ENCODE assay signal across 27 cellular contexts in genomic region chr9:105854056-105854782, GRCh38.
"Had no signal": no experiment of that assay in that cellular context is flagged by ENCODE, and none has a peak within 500 bp of the region (broad histone marks: within the 10 kb centered on the region; RNA-seq: fewer than 3 reads in every experiment).

No MANE protein-coding gene starts in this region.

- ATAC-seq: activated CD8-positive, alpha-beta T cell treated with anti-CD3 and anti-CD28 coated beads for 36 hours; activated T-cell treated with anti-CD3 and anti-CD28 coated beads, Interleukin-2, amount 50 U/mL, for 72 hours; activated T-helper 17 cell treated with anti-CD3 and anti-CD28 coated beads, Interleukin-2, amount 50 U/mL, for 72 hours; T-cell; T-helper 17 cell had no signal

- H3K36me3 Mint-ChIP-seq: T-cell had no signal

- H3K27me3 Mint-ChIP-seq: activated CD8-positive, alpha-beta T cell treated with anti-CD3 and anti-CD28 coated beads for 36 hours; activated naive CD8-positive, alpha-beta T cell treated with anti-CD3 and anti-CD28 coated beads for 36 hours; activated T-helper 17 cell treated with anti-CD3 and anti-CD28 coated beads, Interleukin-2, amount 50 U/mL, for 72 hours; T-cell; T-helper 17 cell had no signal

- DNase-seq: activated CD4-positive, alpha-beta T cell treated with anti-CD3 and anti-CD28 coated beads for 1 hour; activated CD4-positive, alpha-beta T cell treated with anti-CD3 and anti-CD28 coated beads for 48 hours; activated CD4-positive, CD25-positive, alpha-beta regulatory T cell; activated CD8-positive, alpha-beta T cell treated with anti-CD3 and anti-CD28 coated beads for 36 hours; activated effector memory CD4-positive, alpha-beta T cell treated with anti-CD3 and anti-CD28 coated beads, Interleukin-2, amount 50 U/mL, for 16 hours; activated naive CD4-positive, alpha-beta T cell; activated naive CD4-positive, alpha-beta T cell treated with anti-CD3 and anti-CD28 coated beads, Interleukin-2, amount 50 U/mL, for 16 hours; activated naive CD8-positive, alpha-beta T cell treated with anti-CD3 and anti-CD28 coated beads for 36 hours; activated T-cell treated with anti-CD3 and anti-CD28 coated beads, Interleukin-2, amount 50 U/mL, for 1 hour; activated T-cell treated with anti-CD3 and anti-CD28 coated beads, Interleukin-2, amount 50 U/mL, for 72 hours; amygdala; MM.1S; MV-4-11; NCI-H1092; NCI-H1436 treated with DMSO at 0.1 percent for 48 hours; NCI-H1694 treated with DMSO at 0.1 percent for 48 hours; NCI-H2029; NCI-H510A; NCI-H526; NCI-H748 treated with DMSO at 0.1 percent for 48 hours; NK-92 treated with Interleukin-12 subunit alpha and Interleukin-12 subunit beta, amount 100 ng/mL, for 24 hours; PC-9; Right ventricle myocardium superior; T-cell; T-helper 17 cell; WERI-Rb-1 had no signal

- H3K4me3 Mint-ChIP-seq: activated CD8-positive, alpha-beta T cell treated with anti-CD3 and anti-CD28 coated beads for 36 hours; activated naive CD8-positive, alpha-beta T cell treated with anti-CD3 and anti-CD28 coated beads for 36 hours; activated T-cell treated with anti-CD3 and anti-CD28 coated beads, Interleukin-2, amount 50 U/mL, for 72 hours; activated T-helper 17 cell treated with anti-CD3 and anti-CD28 coated beads, Interleukin-2, amount 50 U/mL, for 72 hours; T-cell; T-helper 17 cell had no signal

- H3K27ac Mint-ChIP-seq: activated CD8-positive, alpha-beta T cell treated with anti-CD3 and anti-CD28 coated beads for 36 hours; activated naive CD8-positive, alpha-beta T cell treated with anti-CD3 and anti-CD28 coated beads for 36 hours; activated T-cell treated with anti-CD3 and anti-CD28 coated beads, Interleukin-2, amount 50 U/mL, for 72 hours; activated T-helper 17 cell treated with anti-CD3 and anti-CD28 coated beads, Interleukin-2, amount 50 U/mL, for 72 hours; T-cell; T-helper 17 cell had no signal
